In the genomic region with DNA sequence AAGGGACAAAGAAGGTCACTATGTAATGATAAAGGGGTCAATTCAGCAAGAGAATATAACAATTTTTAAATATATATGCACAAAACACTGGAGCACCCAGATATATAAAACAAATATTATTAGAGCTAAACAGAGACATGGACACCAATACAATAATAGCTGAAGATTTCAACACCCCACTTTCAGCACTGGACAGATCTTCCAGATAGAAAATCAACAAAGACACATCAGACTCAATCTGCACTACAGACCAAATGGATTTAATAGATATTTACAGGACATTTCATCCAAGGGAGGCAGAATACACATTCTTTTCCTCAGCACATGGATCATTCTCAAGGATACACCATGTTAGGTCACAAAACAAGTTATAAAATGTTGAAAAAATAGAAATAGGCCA, we compare ENCODE assay signal across 23 cellular contexts.
DNase-seq lines count a peak whose midpoint lies in the region; ATAC-seq, FAIRE-seq and TF ChIP-seq lines count a peak whose summit lies in the region.
"Had no signal": no experiment of that assay in that cellular context is flagged by ENCODE, and none has a peak within 500 bp of the region (broad histone marks: within the 10 kb centered on the region; RNA-seq: fewer than 3 reads in every experiment).

No MANE protein-coding gene starts in this region.

- H3K27me3 ChIP-seq in GM23338 (ENCODE audit: insufficient read depth) (no peaks in the 10 kb centered on the region), astrocyte (ENCODE audit: insufficient read depth, low read length) (no peaks in the 10 kb centered on the region)

- no peaks in the 10 kb centered on the region for H3K9me2 ChIP-seq in GM23338 (ENCODE audit: insufficient read depth)

- POLR2A ChIA-PET in A549 (lab: Yijun Ruan, JAX), result no interaction called here

- H3K27ac ChIP-seq in A549 (no peak overlapping the region), GM23338 (ENCODE audit: low read depth) (no peak overlapping the region), astrocyte (ENCODE audit: low read depth, low read length) (no peak overlapping the region)
- H3K27ac ChIP-seq: BLaER1, C4-2B, GM23248 had no signal

- H3K4me3 ChIP-seq in A549, result no peak overlapping the region
- no peak overlapping the region for H3K4me3 ChIP-seq in GM23338
- no peak overlapping the region for H3K4me3 ChIP-seq in astrocyte (ENCODE audit: insufficient read depth, low read depth, low read length)
- H3K4me3 ChIP-seq: BLaER1, GM12878, GM23248 had no signal

- no peak for DNase-seq in A549 (ENCODE audit: low read depth in 1 of 2, low spot score in 1 of 2)
- no peak for DNase-seq in GM23338 (ENCODE audit: low spot score)
- no peak for DNase-seq in astrocyte (ENCODE audit: low read depth)
- DNase-seq in kidney glomerular epithelial cell (lab: John Stamatoyannopoulos, UW), result peak; percentile 0
- no peak for DNase-seq in activated gamma-delta T cell (lab: John Stamatoyannopoulos, UW)
- DNase-seq in germinal center (ENCODE audit: low spot score), result no peak
- DNase-seq in HFFc6, result no peak
- DNase-seq in central memory CD4-positive, alpha-beta T cell, result no peak
- DNase-seq: CD4-positive, alpha-beta T cell; CD8-positive, alpha-beta memory T cell; DMS 273 treated with DMSO at 0.1 percent for 48 hours; DMS79; EL; GDM1; GM23248; H9 had no signal

- H3K36me3 Mint-ChIP-seq in GM23338 (ENCODE audit: low read depth), result no peaks in the 10 kb centered on the region
- no peaks in the 10 kb centered on the region for H3K36me3 Mint-ChIP-seq in astrocyte (ENCODE audit: low read depth, unreplicated experiment)
- no peaks in the 10 kb centered on the region for H3K36me3 Mint-ChIP-seq in HFFc6 (ENCODE audit: low read depth)
- H3K36me3 Mint-ChIP-seq: CD8-positive, alpha-beta memory T cell had no signal

- H3K4me1 Mint-ChIP-seq in GM23338 (peaks cover 14% of the 10 kb centered on the region; the same call in 2 of the 3 replicates), astrocyte (ENCODE audit: low read depth, unreplicated experiment) (no peaks in the 10 kb centered on the region), HFFc6 (ENCODE audit: low read depth) (no peaks in the 10 kb centered on the region)
- H3K4me1 Mint-ChIP-seq: B cell; CD8-positive, alpha-beta memory T cell had no signal

- TF ChIP-seq RAD21 in A549 (conservative IDR thresholded peaks at IDR 0.05 in 1 of 2, IDR thresholded peaks at IDR 0.05 in 1 of 2), result no peak

- H2AFZ ChIP-seq in GM23338 (no peak overlapping the region), astrocyte (ENCODE audit: low read depth, low read length) (no peak overlapping the region)
- H2AFZ ChIP-seq: GM23248 had no signal

- no peak for TF ChIP-seq EP300 in A549 (IDR thresholded peaks at IDR 0.05)

- H3K9me3 ChIP-seq in A549 (no peaks in the 10 kb centered on the region), astrocyte (ENCODE audit: insufficient read depth, low read depth, low read length) (no peaks in the 10 kb centered on the region)
- H3K9me3 ChIP-seq: BLaER1 had no signal

- ATAC-seq in A549 (no peak), GM23338 (no peak)
- ATAC-seq: GM12878, HCT116 had no signal

- FAIRE-seq in A549 (lab: Jason Lieb, UNC) (no peak), astrocyte (lab: Jason Lieb, UNC) (peak; percentile 87)
- FAIRE-seq: D721Med, GM12878, GM19239 had no signal

- no peaks in the 10 kb centered on the region for H3K9me3 Mint-ChIP-seq in GM23338
- no peaks in the 10 kb centered on the region for H3K9me3 Mint-ChIP-seq in astrocyte (ENCODE audit: unreplicated experiment)
- no peaks in the 10 kb centered on the region for H3K9me3 Mint-ChIP-seq in HFFc6
- H3K9me3 Mint-ChIP-seq: H9 had no signal

- no peaks in the 10 kb centered on the region for H3F3A ChIP-seq in GM23338 (replicated peaks; ENCODE audit: low read depth)

- CTCF ChIA-PET in A549 (lab: Yijun Ruan, JAX), result no interaction called here

- H3K4me3 Mint-ChIP-seq in GM23338 (no peak overlapping the region), astrocyte (ENCODE audit: unreplicated experiment) (no peak overlapping the region), HFFc6 (no peak overlapping the region)
- H3K4me3 Mint-ChIP-seq: B cell; CD4-positive, alpha-beta T cell; CD8-positive, alpha-beta memory T cell; H9 had no signal

- H3K4me2 ChIP-seq in A549 (no peak overlapping the region), GM23338 (no peak overlapping the region), astrocyte (ENCODE audit: low read length) (no peak overlapping the region)
- H3K4me2 ChIP-seq: BLaER1 had no signal

- no peak overlapping the region for H3K9ac ChIP-seq in astrocyte (ENCODE audit: low read length)
- H3K9ac ChIP-seq: BLaER1, GM23248 had no signal

- no peaks in the 10 kb centered on the region for H3K4me1 ChIP-seq in A549
- no peaks in the 10 kb centered on the region for H3K4me1 ChIP-seq in GM23338 (ENCODE audit: insufficient read depth)
- H3K4me1 ChIP-seq in astrocyte (ENCODE audit: insufficient read depth, low read length), result no peaks in the 10 kb centered on the region
- H3K4me1 ChIP-seq: BLaER1 had no signal

- TF ChIP-seq POLR2A in A549 (IDR thresholded peaks at IDR 0.05; ENCODE audit: low read length), result no peak

- H4K20me1 ChIP-seq in GM23338 (replicated peaks; ENCODE audit: insufficient read depth) (no peaks in the 10 kb centered on the region), astrocyte (ENCODE audit: insufficient read depth, low read length) (no peaks in the 10 kb centered on the region)

- H3K27ac Mint-ChIP-seq in GM23338 (no peak overlapping the region; the same call in 1 of the 2 replicates), astrocyte (ENCODE audit: unreplicated experiment) (no peak overlapping the region), HFFc6 (no peak overlapping the region)
- H3K27ac Mint-ChIP-seq: B cell; CD4-positive, alpha-beta T cell; CD8-positive, alpha-beta memory T cell; H9 had no signal

- no peaks in the 10 kb centered on the region for H3K27me3 Mint-ChIP-seq in GM23338 (ENCODE audit: insufficient read depth, low read depth, poor library complexity)
- peaks cover 4% of the 10 kb centered on the region for H3K27me3 Mint-ChIP-seq in astrocyte (ENCODE audit: low read depth, unreplicated experiment)
- peaks cover 2% of the 10 kb centered on the region; the same call in 1 of the 2 replicates for H3K27me3 Mint-ChIP-seq in HFFc6 (ENCODE audit: insufficient read depth)
- H3K27me3 Mint-ChIP-seq: B cell; CD4-positive, alpha-beta T cell had no signal

- H3K79me2 ChIP-seq in GM23338 (replicated peaks; ENCODE audit: insufficient read depth) (no peaks in the 10 kb centered on the region), astrocyte (ENCODE audit: insufficient read depth, low read length) (no peaks in the 10 kb centered on the region)

- no peak for TF ChIP-seq CTCF in A549 (IDR thresholded peaks at IDR 0.05)
- no peak for TF ChIP-seq CTCF in GM23338 (conservative IDR thresholded peaks at IDR 0.05; ENCODE audit: low read depth in 2 of 2)
- TF ChIP-seq CTCF in astrocyte (IDR thresholded peaks at IDR 0.05; ENCODE audit: insufficient read depth, low read depth, low read length), result no peak
- no peak for TF ChIP-seq CTCF in HFFc6 (IDR thresholded peaks at IDR 0.05)

- H3K36me3 ChIP-seq in GM23338 (ENCODE audit: insufficient read depth) (no peaks in the 10 kb centered on the region), astrocyte (ENCODE audit: insufficient read depth, low read length) (no peaks in the 10 kb centered on the region)
- H3K36me3 ChIP-seq: BLaER1 had no signal

TF ChIP-seq in A549, 52 proteins besides CTCF, POLR2A, EP300 and RAD21 (continues in another document):
- TF ChIP-seq FOSB (CRISPR knock-in tag; IDR thresholded peaks at IDR 0.05), result no peak

TF ChIP-seq in GM23338, 12 proteins besides CTCF, POLR2A, EP300 and RAD21:
- TF ChIP-seq, protein P1, sequence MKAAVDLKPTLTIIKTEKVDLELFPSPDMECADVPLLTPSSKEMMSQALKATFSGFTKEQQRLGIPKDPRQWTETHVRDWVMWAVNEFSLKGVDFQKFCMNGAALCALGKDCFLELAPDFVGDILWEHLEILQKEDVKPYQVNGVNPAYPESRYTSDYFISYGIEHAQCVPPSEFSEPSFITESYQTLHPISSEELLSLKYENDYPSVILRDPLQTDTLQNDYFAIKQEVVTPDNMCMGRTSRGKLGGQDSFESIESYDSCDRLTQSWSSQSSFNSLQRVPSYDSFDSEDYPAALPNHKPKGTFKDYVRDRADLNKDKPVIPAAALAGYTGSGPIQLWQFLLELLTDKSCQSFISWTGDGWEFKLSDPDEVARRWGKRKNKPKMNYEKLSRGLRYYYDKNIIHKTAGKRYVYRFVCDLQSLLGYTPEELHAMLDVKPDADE (IDR thresholded peaks at IDR 0.05), result no peak
- TF ChIP-seq, protein P2, sequence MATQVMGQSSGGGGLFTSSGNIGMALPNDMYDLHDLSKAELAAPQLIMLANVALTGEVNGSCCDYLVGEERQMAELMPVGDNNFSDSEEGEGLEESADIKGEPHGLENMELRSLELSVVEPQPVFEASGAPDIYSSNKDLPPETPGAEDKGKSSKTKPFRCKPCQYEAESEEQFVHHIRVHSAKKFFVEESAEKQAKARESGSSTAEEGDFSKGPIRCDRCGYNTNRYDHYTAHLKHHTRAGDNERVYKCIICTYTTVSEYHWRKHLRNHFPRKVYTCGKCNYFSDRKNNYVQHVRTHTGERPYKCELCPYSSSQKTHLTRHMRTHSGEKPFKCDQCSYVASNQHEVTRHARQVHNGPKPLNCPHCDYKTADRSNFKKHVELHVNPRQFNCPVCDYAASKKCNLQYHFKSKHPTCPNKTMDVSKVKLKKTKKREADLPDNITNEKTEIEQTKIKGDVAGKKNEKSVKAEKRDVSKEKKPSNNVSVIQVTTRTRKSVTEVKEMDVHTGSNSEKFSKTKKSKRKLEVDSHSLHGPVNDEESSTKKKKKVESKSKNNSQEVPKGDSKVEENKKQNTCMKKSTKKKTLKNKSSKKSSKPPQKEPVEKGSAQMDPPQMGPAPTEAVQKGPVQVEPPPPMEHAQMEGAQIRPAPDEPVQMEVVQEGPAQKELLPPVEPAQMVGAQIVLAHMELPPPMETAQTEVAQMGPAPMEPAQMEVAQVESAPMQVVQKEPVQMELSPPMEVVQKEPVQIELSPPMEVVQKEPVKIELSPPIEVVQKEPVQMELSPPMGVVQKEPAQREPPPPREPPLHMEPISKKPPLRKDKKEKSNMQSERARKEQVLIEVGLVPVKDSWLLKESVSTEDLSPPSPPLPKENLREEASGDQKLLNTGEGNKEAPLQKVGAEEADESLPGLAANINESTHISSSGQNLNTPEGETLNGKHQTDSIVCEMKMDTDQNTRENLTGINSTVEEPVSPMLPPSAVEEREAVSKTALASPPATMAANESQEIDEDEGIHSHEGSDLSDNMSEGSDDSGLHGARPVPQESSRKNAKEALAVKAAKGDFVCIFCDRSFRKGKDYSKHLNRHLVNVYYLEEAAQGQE (IDR thresholded peaks at IDR 0.05; ENCODE audit: unreplicated experiment), result peak; percentile 44
- TF ChIP-seq ZNF114 (CRISPR knock-in tag; IDR thresholded peaks at IDR 0.05), result no peak
TF ChIP-seq in GM23338: peak in this region for 1.
